20 cellular contexts compared by ENCODE assay signal in genomic region chr15:53209396-53210042, GRCh38.
"Had no signal": no experiment of that assay in that cellular context is flagged by ENCODE, and none has a peak within 500 bp of the region (broad histone marks: within the 10 kb centered on the region; RNA-seq: fewer than 3 reads in every experiment).

No MANE protein-coding gene starts in this region.

- ATAC-seq: activated CD8-positive, alpha-beta memory T cell treated with anti-CD3 and anti-CD28 coated beads, Interleukin-2, amount 10 ng/mL, durations not matched to agents 7 days and 5 days; activated naive CD4-positive, alpha-beta T cell treated with anti-CD3 and anti-CD28 coated beads, Interleukin-2, amount 50 U/mL, for 72 hours; activated naive CD8-positive, alpha-beta T cell treated with anti-CD3 and anti-CD28 coated beads, Interleukin-2, amount 50 U/mL, for 24 hours had no signal

- DNase-seq: activated CD4-positive, alpha-beta T cell treated with anti-CD3 and anti-CD28 coated beads, Interleukin-2, amount 10 ng/mL, durations not matched to agents 24 days and 14 days; activated CD4-positive, alpha-beta T cell treated with anti-CD3 and anti-CD28 coated beads, Interleukin-2, amount 50 U/mL, for 48 hours; activated CD4-positive, CD25-positive, alpha-beta regulatory T cell treated with anti-CD3 and anti-CD28 coated beads, Interleukin-2, amount 50 U/mL, for 72 hours; activated CD8-positive, alpha-beta memory T cell treated with anti-CD3 and anti-CD28 coated beads, Interleukin-2, amount 10 ng/mL, durations not matched to agents 7 days and 5 days; activated effector memory CD4-positive, alpha-beta T cell treated with anti-CD3 and anti-CD28 coated beads, Interleukin-2, amount 50 U/mL, for 16 hours; activated naive CD4-positive, alpha-beta T cell treated with Interleukin-2 at 50 U/mL for 16 hours; activated naive CD8-positive, alpha-beta T cell treated with anti-CD3 and anti-CD28 coated beads, Interleukin-2, amount 50 U/mL, for 24 hours; activated T-cell treated with anti-CD3 and anti-CD28 coated beads, Interleukin-2, amount 50 U/mL, for 24 hours; amniotic stem cell; KG1; NCI-H1092; NCI-H1694; NCI-H2029; NCI-H2107; NCI-H2171 treated with DMSO at 0.1 percent for 48 hours; NCI-H226; NCI-H526 treated with DMSO at 0.1 percent for 48 hours; NCI-H82; SIG-M5 had no signal
